Comparison of ENCODE assay signal across 1 cellular context in the genomic region with DNA sequence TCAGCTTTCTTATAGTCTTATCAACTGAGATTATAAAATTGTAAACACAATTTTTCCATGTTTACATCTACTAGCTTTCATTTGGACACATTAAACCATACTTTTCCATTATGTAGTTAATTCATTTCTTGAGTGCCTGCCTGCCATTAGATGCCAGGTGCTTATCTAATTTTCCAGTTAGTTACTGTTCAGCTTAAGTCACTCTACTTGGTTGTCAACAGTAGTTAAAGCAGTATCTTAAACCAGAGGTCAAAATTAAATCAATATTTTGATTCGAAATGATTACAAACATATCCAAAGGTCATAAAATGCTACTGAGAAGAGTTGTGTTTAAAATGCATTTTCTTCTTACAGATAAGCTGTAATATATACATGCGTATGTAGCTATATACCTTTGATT.
TF ChIP-seq lines count a peak whose summit lies in the region.

No MANE protein-coding gene starts in this region.

TF ChIP-seq in GM12878, 131 proteins besides CTCF, POLR2A, EP300 and RAD21 (continued from another document):
- TF ChIP-seq PBX3 (IDR thresholded peaks at IDR 0.05; ENCODE audit: insufficient replicate concordance, low read depth, low read length) (no peak), JUND (IDR thresholded peaks at IDR 0.05; ENCODE audit: low read depth, low read length) (no peak), IKZF2 (IDR thresholded peaks at IDR 0.05) (no peak), MEF2B (IDR thresholded peaks at IDR 0.05; ENCODE audit: partially characterized antibody, poor library complexity, severe bottlenecking) (no peak), CREB1 (IDR thresholded peaks at IDR 0.05; ENCODE audit: low read depth) (no peak), LARP7 (IDR thresholded peaks at IDR 0.05) (no peak), ZNF217 (IDR thresholded peaks at IDR 0.05) (no peak), ASH2L (IDR thresholded peaks at IDR 0.05; ENCODE audit: borderline replicate concordance, low read depth) (no peak), ATF7 (IDR thresholded peaks at IDR 0.05; ENCODE audit: low read depth) (no peak), ZSCAN29 (IDR thresholded peaks at IDR 0.05) (no peak)
- TF ChIP-seq, protein P1, sequence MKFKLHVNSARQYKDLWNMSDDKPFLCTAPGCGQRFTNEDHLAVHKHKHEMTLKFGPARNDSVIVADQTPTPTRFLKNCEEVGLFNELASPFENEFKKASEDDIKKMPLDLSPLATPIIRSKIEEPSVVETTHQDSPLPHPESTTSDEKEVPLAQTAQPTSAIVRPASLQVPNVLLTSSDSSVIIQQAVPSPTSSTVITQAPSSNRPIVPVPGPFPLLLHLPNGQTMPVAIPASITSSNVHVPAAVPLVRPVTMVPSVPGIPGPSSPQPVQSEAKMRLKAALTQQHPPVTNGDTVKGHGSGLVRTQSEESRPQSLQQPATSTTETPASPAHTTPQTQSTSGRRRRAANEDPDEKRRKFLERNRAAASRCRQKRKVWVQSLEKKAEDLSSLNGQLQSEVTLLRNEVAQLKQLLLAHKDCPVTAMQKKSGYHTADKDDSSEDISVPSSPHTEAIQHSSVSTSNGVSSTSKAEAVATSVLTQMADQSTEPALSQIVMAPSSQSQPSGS (IDR thresholded peaks at IDR 0.05; ENCODE audit: low read length), result no peak
